ENCODE assay signal across 1 cellular context in the genomic region with DNA sequence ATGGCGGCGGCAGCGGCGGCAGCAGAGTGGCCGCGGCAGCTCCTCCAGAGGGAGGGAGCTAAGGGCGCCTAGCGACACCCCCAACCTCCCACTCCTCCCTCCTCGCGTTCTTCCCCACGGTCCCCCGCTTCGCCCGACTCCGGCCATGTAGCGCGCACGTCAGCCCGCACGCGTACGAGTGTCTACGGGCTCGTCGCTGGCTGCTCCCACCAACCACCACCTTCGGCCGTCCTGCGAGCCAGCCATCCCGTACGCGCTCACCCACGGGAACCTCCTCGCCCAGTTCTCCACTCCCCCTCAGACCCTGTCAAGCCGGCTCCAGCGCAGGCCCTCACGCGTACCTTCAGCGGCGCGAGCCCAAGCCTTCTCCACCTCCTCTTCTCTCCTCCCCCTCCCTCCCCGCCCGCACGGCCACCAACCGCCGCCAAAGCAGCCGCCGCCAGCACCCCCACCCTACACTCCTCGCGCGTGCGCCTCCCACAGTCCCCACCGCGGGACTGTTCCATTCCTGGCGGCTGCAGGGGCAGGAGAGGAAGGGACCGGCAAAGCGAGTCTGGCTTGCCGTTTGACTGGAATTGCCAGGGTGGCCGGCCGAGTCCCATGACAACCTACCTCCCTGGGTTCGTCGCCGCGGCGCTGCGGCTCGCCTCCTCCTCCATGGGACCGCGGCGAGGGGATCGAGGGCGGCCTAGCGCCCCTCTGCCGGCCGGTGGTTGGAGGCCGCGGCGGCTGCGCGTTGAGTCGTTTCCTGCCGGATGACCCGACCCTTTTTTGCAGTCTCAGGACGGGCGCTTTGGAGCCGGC.
TF ChIP-seq lines count a peak whose summit lies in the region.

TSS of gene DAP3 (plus strand) at position 774 of the 804 bp plus-strand sequence. CDS start 20,689 bp downstream, outside the sequence.
A gene with protein sequence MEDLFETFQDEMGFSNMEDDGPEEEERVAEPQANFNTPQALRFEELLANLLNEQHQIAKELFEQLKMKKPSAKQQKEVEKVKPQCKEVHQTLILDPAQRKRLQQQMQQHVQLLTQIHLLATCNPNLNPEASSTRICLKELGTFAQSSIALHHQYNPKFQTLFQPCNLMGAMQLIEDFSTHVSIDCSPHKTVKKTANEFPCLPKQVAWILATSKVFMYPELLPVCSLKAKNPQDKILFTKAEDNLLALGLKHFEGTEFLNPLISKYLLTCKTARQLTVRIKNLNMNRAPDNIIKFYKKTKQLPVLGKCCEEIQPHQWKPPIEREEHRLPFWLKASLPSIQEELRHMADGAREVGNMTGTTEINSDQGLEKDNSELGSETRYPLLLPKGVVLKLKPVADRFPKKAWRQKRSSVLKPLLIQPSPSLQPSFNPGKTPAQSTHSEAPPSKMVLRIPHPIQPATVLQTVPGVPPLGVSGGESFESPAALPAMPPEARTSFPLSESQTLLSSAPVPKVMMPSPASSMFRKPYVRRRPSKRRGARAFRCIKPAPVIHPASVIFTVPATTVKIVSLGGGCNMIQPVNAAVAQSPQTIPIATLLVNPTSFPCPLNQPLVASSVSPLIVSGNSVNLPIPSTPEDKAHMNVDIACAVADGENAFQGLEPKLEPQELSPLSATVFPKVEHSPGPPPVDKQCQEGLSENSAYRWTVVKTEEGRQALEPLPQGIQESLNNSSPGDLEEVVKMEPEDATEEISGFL (minus strand): TSS at position 457 of the 804 bp plus-strand sequence. CDS start 8,338 bp downstream, outside the sequence.

TF ChIP-seq in HEK293, 187 proteins besides CTCF, POLR2A, EP300 and RAD21 (continued from another document):
- TF ChIP-seq HIC1 (tag by site-specific recombination; IDR thresholded peaks at IDR 0.05) (peak; percentile 72; the same call in 1 of the 2 replicates), ZNF549 (tag by site-specific recombination; IDR thresholded peaks at IDR 0.05) (no peak), MYNN (tag by site-specific recombination; IDR thresholded peaks at IDR 0.05; ENCODE audit: borderline replicate concordance) (no peak), ZNF24 (tag by site-specific recombination; IDR thresholded peaks at IDR 0.05) (peak; percentile 34; the same call in 1 of the 2 replicates)
